Comparison of ENCODE assay signal across 8 cellular contexts in genomic region chr1:94962745-94963265, GRCh38. TPM values are rescaled to one million over a fixed set of nuclear protein-coding genes. Genes with fewer than 3 reads are reported as not detected.
A peak's percentile ranks its signal among the peaks of the same experiment; 100 is the strongest.
DNase-seq lines count a peak whose midpoint lies in the region; ATAC-seq and TF ChIP-seq lines count a peak whose summit lies in the region.

No MANE protein-coding gene starts in this region.

- DNase-seq in breast epithelium (ENCODE audit: low spot score in 2 of 2), result no peak
- no peak for DNase-seq in MCF 10A (ENCODE audit: unreplicated experiment)
- DNase-seq in NOMO-1 treated with dmso at 0.1 percent for 144 hours (lab: John Stamatoyannopoulos, UW; ENCODE audit: unreplicated experiment), result peak; percentile 51
- DNase-seq in adrenal gland, result peak; percentile 44 to 88 (median 72)
- DNase-seq in left lung, result no peak
- no peak for DNase-seq in WERI-Rb-1

- H3K4me1 ChIP-seq in breast epithelium (no peaks in the 10 kb centered on the region), adrenal gland (replicated peaks in 1 of 2) (peaks cover 13 to 23% of the 10 kb centered on the region in 2 donors), left lung (peaks cover 0 to 16% of the 10 kb centered on the region in 2 donors)

- CTCF ChIA-PET in MCF 10A (lab: Yijun Ruan, JAX), result interaction anchor here (0.7 to 1.0 kb wide), 2 partner anchors 123 to 157 kb away, joined by 3 read pairs; no protein-coding TSS in a partner anchor

- H3K9me3 ChIP-seq in breast epithelium (no peaks in the 10 kb centered on the region), adrenal gland (replicated peaks in 1 of 3) (no peaks in the 10 kb centered on the region), left lung (no peaks in the 10 kb centered on the region), WERI-Rb-1 (ENCODE audit: severe bottlenecking) (no peaks in the 10 kb centered on the region)

- no peaks in the 10 kb centered on the region for H3K36me3 Mint-ChIP-seq in MCF 10A (ENCODE audit: insufficient read depth, unreplicated experiment)
- H3K36me3 Mint-ChIP-seq in stimulated activated memory B cell treated with anti-CD40 and anti-IgM and Interleukin-4, amounts not matched to agents 10 μg/mL and 1 μg/mL and 100 μg/mL, for 72 hours, result no peaks in the 10 kb centered on the region

- no peak overlapping the region for H3K27ac Mint-ChIP-seq in MCF 10A (ENCODE audit: low read depth, unreplicated experiment)
- H3K27ac Mint-ChIP-seq in stimulated activated memory B cell treated with anti-CD40 and anti-IgM and Interleukin-4, amounts not matched to agents 10 μg/mL and 1 μg/mL and 100 μg/mL, for 72 hours, result peak overlapping the region; percentile 96

- no peak overlapping the region for H3K4me3 Mint-ChIP-seq in MCF 10A (ENCODE audit: unreplicated experiment)
- H3K4me3 Mint-ChIP-seq in stimulated activated memory B cell treated with anti-CD40 and anti-IgM and Interleukin-4, amounts not matched to agents 10 μg/mL and 1 μg/mL and 100 μg/mL, for 72 hours, result peak overlapping the region; percentile 87

- no peaks in the 10 kb centered on the region for H3K9me3 Mint-ChIP-seq in MCF 10A (ENCODE audit: unreplicated experiment)
- no peaks in the 10 kb centered on the region for H3K9me3 Mint-ChIP-seq in stimulated activated memory B cell treated with anti-CD40 and anti-IgM and Interleukin-4, amounts not matched to agents 10 μg/mL and 1 μg/mL and 100 μg/mL, for 72 hours

- H3K36me3 ChIP-seq in breast epithelium (no peaks in the 10 kb centered on the region), adrenal gland (replicated peaks in 1 of 2) (no peaks in the 10 kb centered on the region), left lung (no peaks in the 10 kb centered on the region), WERI-Rb-1 (no peaks in the 10 kb centered on the region)

- TF ChIP-seq POLR2A in breast epithelium (IDR thresholded peaks at IDR 0.05), result no peak
- TF ChIP-seq POLR2A in adrenal gland (IDR thresholded peaks at IDR 0.05), result peak in 1 of 2 donors; percentile 53

- H3K27me3 ChIP-seq in breast epithelium, result no peaks in the 10 kb centered on the region
- no peaks in the 10 kb centered on the region for H3K27me3 ChIP-seq in adrenal gland
- H3K27me3 ChIP-seq in left lung, result no peaks in the 10 kb centered on the region
- no peaks in the 10 kb centered on the region for H3K27me3 ChIP-seq in WERI-Rb-1 (ENCODE audit: insufficient read depth, low read depth, severe bottlenecking)

- intact Hi-C loops in breast epithelium (cut with DNase I; ENCODE audit: low total_unique reads) (no loop called here), MCF 10A (cut with micrococcal nuclease) (no loop called here), adrenal gland (cut with DNase I) (no loop called here), left lung (cut with DNase I) (no loop called here)

- peaks cover 4% of the 10 kb centered on the region for H3K4me1 Mint-ChIP-seq in MCF 10A (ENCODE audit: insufficient read depth, unreplicated experiment)
- peaks cover 10% of the 10 kb centered on the region for H3K4me1 Mint-ChIP-seq in stimulated activated memory B cell treated with anti-CD40 and anti-IgM and Interleukin-4, amounts not matched to agents 10 μg/mL and 1 μg/mL and 100 μg/mL, for 72 hours

- peak; percentile 96 for ATAC-seq in HG02885 (IDR thresholded peaks at IDR 0.05; ENCODE audit: poor library complexity, unreplicated experiment)
- peak; percentile 82 for ATAC-seq in left lung
- peak; percentile 83 for ATAC-seq in stimulated activated memory B cell treated with anti-CD40 and anti-IgM and Interleukin-4, amounts not matched to agents 10 μg/mL and 1 μg/mL and 100 μg/mL, for 72 hours

- H3K27me3 Mint-ChIP-seq in MCF 10A (ENCODE audit: insufficient read depth, unreplicated experiment), result no peaks in the 10 kb centered on the region
- H3K27me3 Mint-ChIP-seq in stimulated activated memory B cell treated with anti-CD40 and anti-IgM and Interleukin-4, amounts not matched to agents 10 μg/mL and 1 μg/mL and 100 μg/mL, for 72 hours, result no peaks in the 10 kb centered on the region

- H3K4me3 ChIP-seq in breast epithelium, result peak overlapping the region; percentile 34 to 58 (median 34)
- peak overlapping the region in 1 of 4 donors; percentile 42 for H3K4me3 ChIP-seq in adrenal gland
- H3K4me3 ChIP-seq in left lung, result peak overlapping the region in 1 of 2 donors; percentile 25
- H3K4me3 ChIP-seq in WERI-Rb-1 (ENCODE audit: low read depth, low read length), result no peak overlapping the region

- 2 to 8% (median 3%) methylated on average over 8 of the region's 8 CpGs for WGBS in adrenal gland, 4 donors

- POLR2A ChIA-PET in MCF 10A (lab: Yijun Ruan, JAX), result no interaction called here

- TF ChIP-seq CTCF in breast epithelium (IDR thresholded peaks at IDR 0.05) (no peak), MCF 10A (IDR thresholded peaks at IDR 0.05; ENCODE audit: unreplicated experiment) (no peak), adrenal gland (IDR thresholded peaks at IDR 0.05) (no peak), left lung (IDR thresholded peaks at IDR 0.05) (no peak), WERI-Rb-1 (IDR thresholded peaks at IDR 0.05; ENCODE audit: low read depth, low read length) (no peak)

- H3K27ac ChIP-seq in breast epithelium (peak overlapping the region; percentile 73 to 74), adrenal gland (peak overlapping the region; percentile 54 to 89 (median 85)), left lung (peak overlapping the region; percentile 74 to 80), WERI-Rb-1 (no peak overlapping the region)

- BruUV-seq in MCF 10A (replicated peaks; lab: Mats Ljungman, UMichigan), result no TSS peak

RNA-seq across cellular contexts. Expression of gene CNN3, which starts 35.9 kb away (rescaled TPM):
- 100 to 1,000 TPM; 146 to 330 (median 195) TPM for total RNA-seq in breast epithelium
- total RNA-seq in MCF 10A (2022), result 44.5 and 48.2 TPM in 2 replicates
- total RNA-seq in adrenal gland, result 100 to 1,000 TPM; 320 to 766 (median 424) TPM
- polyA plus RNA-seq in adrenal gland, result 100 to 1,000 TPM in 2 of 3 donors, 10 to 100 TPM in 1; 97.3 to 418 (median 131) TPM
- 100 to 1,000 TPM; 239 to 290 TPM for total RNA-seq in left lung

Comparison
In these comparisons a context has a peak if more than half of its experiments do, and no peak if none do; other contexts are left out.
1. DNase-seq: peak in NOMO-1 treated with dmso at 0.1 percent for 144 hours (single experiment) and adrenal gland (7 of 7); none in breast epithelium (0 of 2), MCF 10A (single experiment), left lung (0 of 2) and WERI-Rb-1 (single experiment).
2. Peak in every context shown above with its lines, with median percentiles within 50 percentile points of each other: ATAC-seq.